Comparison of ENCODE assay signal across 8 cellular contexts in the genomic region with DNA sequence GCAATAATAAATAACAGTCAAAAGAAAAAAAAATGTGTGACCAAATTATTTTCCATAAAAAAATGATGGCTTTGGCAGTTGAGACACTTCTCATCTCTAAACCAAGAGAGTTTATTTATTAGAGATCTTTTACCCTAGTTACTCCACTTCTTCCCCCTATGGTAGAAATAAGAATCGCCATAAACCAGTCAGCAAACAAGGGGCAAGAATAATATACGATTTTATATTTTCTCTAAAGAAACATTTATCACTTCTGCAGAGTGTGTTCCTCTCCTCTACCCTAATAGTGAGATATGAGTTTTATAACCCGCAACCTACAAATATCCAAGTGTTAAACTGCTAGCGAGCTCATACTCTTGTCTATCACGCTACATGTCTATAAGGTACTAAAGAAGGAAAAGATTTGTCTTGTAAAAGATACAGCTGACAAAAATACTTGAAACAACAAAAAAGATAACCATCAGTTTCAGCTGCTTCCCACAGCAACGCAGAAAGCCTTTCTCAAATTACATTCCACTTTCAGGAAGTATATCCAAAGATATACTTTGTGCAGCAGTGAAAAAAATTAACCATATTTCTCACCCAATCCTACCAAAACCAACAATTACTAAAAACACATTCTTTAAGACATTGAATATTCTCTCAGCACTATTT. TPM values are rescaled to one million over a fixed set of nuclear protein-coding genes. Genes with fewer than 3 reads are reported as not detected.
DNase-seq lines count a peak whose midpoint lies in the region; ATAC-seq and TF ChIP-seq lines count a peak whose summit lies in the region.

No MANE protein-coding gene starts in this region.

- ATAC-seq in HG03565 (IDR thresholded peaks at IDR 0.05; ENCODE audit: unreplicated experiment) = no peak

- H3K36me3 ChIP-seq in DOHH2 (ENCODE audit: control insufficient read depth, low read length) (peaks cover 41% of the 10 kb centered on the region), ovary (no peaks in the 10 kb centered on the region)

- no peaks in the 10 kb centered on the region for H3F3A ChIP-seq in DOHH2 (ENCODE audit: control insufficient read depth, insufficient read depth)

- TF ChIP-seq POLR2A in ovary (IDR thresholded peaks at IDR 0.05) = no peak

- H4K20me1 ChIP-seq in DOHH2 (ENCODE audit: control insufficient read depth, insufficient read depth, low read depth, low read length) = 0 out of 2 replicates have a peak, but pooled peaks cover 4% of the 10 kb centered on the region

- peak overlapping the region; percentile 65 for H3K4me2 ChIP-seq in DOHH2 (ENCODE audit: low read length)

- H3K9me3 ChIP-seq in DOHH2 (ENCODE audit: control insufficient read depth, insufficient read depth, low read length) = no peaks in the 10 kb centered on the region
- no peaks in the 10 kb centered on the region for H3K9me3 ChIP-seq in ovary

- H3K9me2 ChIP-seq in DOHH2 (replicated peaks; ENCODE audit: control insufficient read depth, low read length) = no peaks in the 10 kb centered on the region

- DNase-seq in NAMALWA (ENCODE audit: low spot score) (peak; percentile 67), dedifferentiated amniotic fluid mesenchymal stem cell (ENCODE audit: extremely low spot score) (peak; percentile 17), ovary (no peak), NCI-H2029 (lab: John Stamatoyannopoulos, UW) (no peak), HuH-7 (ENCODE audit: low spot score) (no peak), NCI-H1048 (lab: John Stamatoyannopoulos, UW) (no peak)

- H3K4me1 ChIP-seq in DOHH2 (ENCODE audit: control insufficient read depth, low read length) (peaks cover 38% of the 10 kb centered on the region), ovary (ENCODE audit: insufficient read depth) (peaks cover 4% of the 10 kb centered on the region)

- intact Hi-C loops in ovary (cut with DNase I) = loop anchor here in 2 of 4 donors (5.0 kb wide), 1 partner anchor 179 kb away; a partner anchor contains a TSS

- H3K79me2 ChIP-seq in DOHH2 (ENCODE audit: control insufficient read depth, low read length) = peaks cover 39% of the 10 kb centered on the region

- H3K27ac ChIP-seq in DOHH2 (ENCODE audit: low read depth, low read length) (no peak overlapping the region), ovary (no peak overlapping the region)

- no peak for TF ChIP-seq EP300 in ovary (IDR thresholded peaks at IDR 0.05)

- 3 to 6% (median 5%) methylated on average over 6 of the region's 6 CpGs for WGBS in ovary, 3 donors

- TF ChIP-seq CTCF in DOHH2 (IDR thresholded peaks at IDR 0.05; ENCODE audit: low read depth, low read length, poor library complexity, severe bottlenecking) (peak; percentile 24), ovary (IDR thresholded peaks at IDR 0.05) (no peak)

- peak overlapping the region; percentile 95 for H3K4me3 ChIP-seq in DOHH2 (ENCODE audit: low read length)
- H3K4me3 ChIP-seq in ovary = peak overlapping the region; percentile 50

- H3K27me3 ChIP-seq in DOHH2 (ENCODE audit: control insufficient read depth, low read length) = no peaks in the 10 kb centered on the region
- no peaks in the 10 kb centered on the region for H3K27me3 ChIP-seq in ovary

RNA-seq across cellular contexts. Expression of a gene that starts 2.2 kb away (rescaled TPM):
- total RNA-seq in ovary = 10 to 100 TPM; 24.9 to 38.4 (median 32.4) TPM
- 10 to 100 TPM; 24.1 to 55.2 TPM for polyA plus RNA-seq in ovary

RNA-seq across cellular contexts. Expression of a gene that starts 58.2 kb away (rescaled TPM):
- 100 to 1,000 TPM in 3 of 7 donors, 10 to 100 TPM in 4; 38.6 to 127 (median 94.2) TPM for total RNA-seq in ovary
- 100 to 1,000 TPM in 1 of 2 donors, 10 to 100 TPM in 1; 57.1 to 255 TPM for polyA plus RNA-seq in ovary

Comparison
In these comparisons a context has a peak if more than half of its experiments do, and no peak if none do; other contexts are left out.
1. DNase-seq: peak in NAMALWA (single experiment) and dedifferentiated amniotic fluid mesenchymal stem cell (single experiment); none in ovary (0 of 5), NCI-H2029 (single experiment), HuH-7 (single experiment) and NCI-H1048 (single experiment).